ENCODE assay signal across 16 cellular contexts in genomic region chr7:65955718-65956117, GRCh38.
"Had no signal": no experiment of that assay in that cellular context is flagged by ENCODE, and none has a peak within 500 bp of the region (broad histone marks: within the 10 kb centered on the region; RNA-seq: fewer than 3 reads in every experiment).

No MANE protein-coding gene starts in this region.

- H3K36me3 ChIP-seq: uterus had no signal

- H3K4me3 ChIP-seq: heart left ventricle, left lung, lower lobe of right lung, psoas muscle, stomach, uterus had no signal

- FAIRE-seq: small intestine had no signal

- H3K9me3 Mint-ChIP-seq: effector memory CD8-positive, alpha-beta T cell; naive B cell; nephron had no signal

- ATAC-seq: effector memory CD8-positive, alpha-beta T cell; heart left ventricle; left lung; lower lobe of right lung; psoas muscle had no signal

- H3K27ac Mint-ChIP-seq: nephron had no signal

- H3K27me3 Mint-ChIP-seq: effector memory CD8-positive, alpha-beta T cell; naive B cell had no signal

- H3K9me3 ChIP-seq: heart left ventricle, left lung, lower lobe of right lung, psoas muscle, stomach, uterus had no signal

- H3K27ac ChIP-seq: heart left ventricle, left lung, lower lobe of right lung, parathyroid adenoma, psoas muscle, stomach, uterus had no signal

- H3K4me3 Mint-ChIP-seq: effector memory CD8-positive, alpha-beta T cell; naive B cell; nephron had no signal

- DNase-seq: effector memory CD8-positive, alpha-beta T cell; foreskin melanocyte; heart left ventricle; left lung; lower lobe of right lung; mesenchymal stem cell; naive B cell; occipital lobe; psoas muscle; small intestine; stimulated activated CD4-positive, alpha-beta T cell treated with anti-CD3 and anti-CD28 coated beads, Interleukin-12 subunit alpha, Interleukin-12 subunit beta, amount 100 ng/mL, for 4 hours; stimulated activated naive CD4-positive, alpha-beta T cell; uterus had no signal

- H3K4me1 ChIP-seq: heart left ventricle, left lung, lower lobe of right lung, parathyroid adenoma, psoas muscle, uterus had no signal

- H3K27me3 ChIP-seq: heart left ventricle, left lung, stomach, uterus had no signal

- H3K4me1 Mint-ChIP-seq: naive B cell, nephron had no signal
